In genomic region chr15:26365077-26365476, GRCh38 we compare ENCODE assay signal across 3 cellular contexts.
TF ChIP-seq lines count a peak whose summit lies in the region.

No MANE protein-coding gene starts in this region.

TF ChIP-seq in HepG2, 621 proteins besides CTCF, POLR2A, EP300 and RAD21:
- TF ChIP-seq MAFK (conservative IDR thresholded peaks at IDR 0.05 in 1 of 2, IDR thresholded peaks at IDR 0.05 in 1 of 2; ENCODE audit: low read length in 2 of 2) = peak in 1 of 2 experiments; percentile 39; a peak in 2 of 4 replicates
- TF ChIP-seq, protein P1, sequence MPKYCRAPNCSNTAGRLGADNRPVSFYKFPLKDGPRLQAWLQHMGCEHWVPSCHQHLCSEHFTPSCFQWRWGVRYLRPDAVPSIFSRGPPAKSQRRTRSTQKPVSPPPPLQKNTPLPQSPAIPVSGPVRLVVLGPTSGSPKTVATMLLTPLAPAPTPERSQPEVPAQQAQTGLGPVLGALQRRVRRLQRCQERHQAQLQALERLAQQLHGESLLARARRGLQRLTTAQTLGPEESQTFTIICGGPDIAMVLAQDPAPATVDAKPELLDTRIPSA (CRISPR knock-in tag; IDR thresholded peaks at IDR 0.05; ENCODE audit: borderline replicate concordance) = no peak
- TF ChIP-seq ZNF235 (CRISPR knock-in tag; IDR thresholded peaks at IDR 0.05; ENCODE audit: borderline replicate concordance) = no peak
- TF ChIP-seq MAFF (IDR thresholded peaks at IDR 0.05; ENCODE audit: low read depth, low read length) = 0 out of 2 replicates have a peak, but pooled peaks have one; percentile 23

TF ChIP-seq in H1, 55 proteins besides CTCF, POLR2A, EP300 and RAD21:
- no peak for TF ChIP-seq TAF7 (optimal IDR thresholded peaks at IDR 0.05; ENCODE audit: borderline replicate concordance, low read depth, low read length)

TF ChIP-seq in SK-N-SH, 30 proteins besides CTCF, POLR2A, EP300 and RAD21:
- no peak for TF ChIP-seq POLR2AphosphoS5 (IDR thresholded peaks at IDR 0.05; ENCODE audit: low read depth, low read length)
- no peak for TF ChIP-seq USF1 (IDR thresholded peaks at IDR 0.05; ENCODE audit: borderline replicate concordance, low read depth)
- TF ChIP-seq SIN3A (IDR thresholded peaks at IDR 0.05; ENCODE audit: borderline replicate concordance, low read depth, low read length) = no peak
- TF ChIP-seq FOXM1 (IDR thresholded peaks at IDR 0.05; ENCODE audit: low read depth) = no peak
- no peak for TF ChIP-seq JUND (IDR thresholded peaks at IDR 0.05)
- TF ChIP-seq NFIC (IDR thresholded peaks at IDR 0.05; ENCODE audit: borderline replicate concordance) = no peak
- TF ChIP-seq FOXJ3 (CRISPR knock-in tag; IDR thresholded peaks at IDR 0.05) = no peak
TF ChIP-seq in SK-N-SH: peak in this region for 0.
